In genomic region chr3:105365171-105365535, GRCh38 we compare ENCODE assay signal across 8 cellular contexts. TPM values are rescaled to one million over a fixed set of nuclear protein-coding genes. Genes with fewer than 3 reads are reported as not detected.
DNase-seq lines count a peak whose midpoint lies in the region; ATAC-seq and TF ChIP-seq lines count a peak whose summit lies in the region.

No MANE protein-coding gene starts in this region.

- peak; percentile 28 for DNase-seq in RPMI7951 (ENCODE audit: low read depth)
- DNase-seq in epithelial cell of proximal tubule (ENCODE audit: low read depth), result no peak
- no peak for DNase-seq in neuronal stem cell (ENCODE audit: low spot score)
- DNase-seq in islet precursor cell, result no peak
- no peak for DNase-seq in DMS153 treated with DMSO at 0.1 percent for 48 hours (lab: John Stamatoyannopoulos, UW; ENCODE audit: unreplicated experiment)

- H2BK120ac ChIP-seq in neuronal stem cell (ENCODE audit: low read depth, low read length), result no peak overlapping the region

- no CpG with 5 or more reads among the region's 1 CpG for WGBS in neuronal stem cell (ENCODE audit: extremely low coverage in 2 of 2, insufficient read length in 2 of 2, insufficient replicate concordance in 1 of 2), 2 donors

- H4K20me1 ChIP-seq in DOHH2 (ENCODE audit: control insufficient read depth, insufficient read depth, low read depth, low read length), result no peaks in the 10 kb centered on the region

- H3K4me3 ChIP-seq in DOHH2 (ENCODE audit: low read length), result peak overlapping the region; percentile 86; the same call in 1 of the 2 replicates
- peak overlapping the region; percentile 87 for H3K4me3 ChIP-seq in epithelial cell of proximal tubule (ENCODE audit: low read depth, low read length)
- H3K4me3 ChIP-seq in neuronal stem cell (ENCODE audit: low read length in 2 of 2), result peak overlapping the region in 1 of 2 donors; percentile 65

- H3K18ac ChIP-seq in neuronal stem cell (ENCODE audit: low read length), result no peak overlapping the region

- H3K27ac ChIP-seq in DOHH2 (ENCODE audit: low read depth, low read length) (no peak overlapping the region), neuronal stem cell (replicated peaks; ENCODE audit: low read length) (no peak overlapping the region)

- H3K4me2 ChIP-seq in DOHH2 (ENCODE audit: low read length) (peak overlapping the region; percentile 99; the same call in 1 of the 2 replicates), neuronal stem cell (ENCODE audit: insufficient read depth, low read length, poor library complexity, severe bottlenecking) (no peak overlapping the region)

- no peak overlapping the region for H3K23ac ChIP-seq in neuronal stem cell (ENCODE audit: low read depth, low read length, poor library complexity)

- peaks cover 24% of the 10 kb centered on the region for H3F3A ChIP-seq in DOHH2 (ENCODE audit: control insufficient read depth, insufficient read depth)

- H3K14ac ChIP-seq in neuronal stem cell (ENCODE audit: low read length), result no peak overlapping the region

- no peaks in the 10 kb centered on the region for H3K9me3 ChIP-seq in DOHH2 (ENCODE audit: control insufficient read depth, insufficient read depth, low read length)
- no peaks in the 10 kb centered on the region for H3K9me3 ChIP-seq in neuronal stem cell (replicated peaks in 1 of 2; ENCODE audit: control insufficient read depth in 2 of 2, insufficient read depth in 1 of 2, low read depth in 1 of 2, low read length in 2 of 2)

- H3K79me1 ChIP-seq in neuronal stem cell (ENCODE audit: low read depth, low read length), result no peaks in the 10 kb centered on the region

- H4K8ac ChIP-seq in neuronal stem cell (ENCODE audit: low read depth, low read length), result no peak overlapping the region

- no peaks in the 10 kb centered on the region for H3K9me2 ChIP-seq in DOHH2 (replicated peaks; ENCODE audit: control insufficient read depth, low read length)

- H3K36me3 ChIP-seq in DOHH2 (ENCODE audit: control insufficient read depth, low read length) (no peaks in the 10 kb centered on the region; the same call in 1 of the 2 replicates), neuronal stem cell (replicated peaks in 1 of 2; ENCODE audit: control insufficient read depth in 2 of 2, insufficient read depth in 2 of 2, low read length in 2 of 2) (no peaks in the 10 kb centered on the region)

- no peak overlapping the region for H3K4ac ChIP-seq in neuronal stem cell (ENCODE audit: low read length)

- H3K9ac ChIP-seq in neuronal stem cell (ENCODE audit: low read depth, low read length, poor library complexity), result no peak overlapping the region

- H3K79me2 ChIP-seq in DOHH2 (ENCODE audit: control insufficient read depth, low read length), result peaks cover 18% of the 10 kb centered on the region

- peaks cover 16% of the 10 kb centered on the region for H3K4me1 ChIP-seq in DOHH2 (ENCODE audit: control insufficient read depth, low read length)
- H3K4me1 ChIP-seq in neuronal stem cell (ENCODE audit: control insufficient read depth in 2 of 2, insufficient read depth in 1 of 2, low read depth in 1 of 2, low read length in 2 of 2), result peaks cover 0 to 4% of the 10 kb centered on the region in 2 donors

- ATAC-seq in GM21529 (IDR thresholded peaks at IDR 0.05; ENCODE audit: unreplicated experiment) (no peak), HG03095 (IDR thresholded peaks at IDR 0.05; ENCODE audit: unreplicated experiment) (no peak)

- peak overlapping the region; percentile 90 for H2AFZ ChIP-seq in neuronal stem cell (ENCODE audit: low read length)

- H3K27me3 ChIP-seq in DOHH2 (ENCODE audit: control insufficient read depth, low read length) (peaks cover 7% of the 10 kb centered on the region), neuronal stem cell (ENCODE audit: control insufficient read depth in 3 of 3, insufficient read depth in 3 of 3, low read depth in 1 of 3, low read length in 3 of 3) (no peaks in the 10 kb centered on the region)

- H2AK5ac ChIP-seq in neuronal stem cell (ENCODE audit: low read depth, low read length), result no peak overlapping the region

- no peak overlapping the region for H2BK12ac ChIP-seq in neuronal stem cell (ENCODE audit: low read length)

- no peak overlapping the region for H2BK15ac ChIP-seq in neuronal stem cell (ENCODE audit: low read length)

- no peak for TF ChIP-seq CTCF in DOHH2 (IDR thresholded peaks at IDR 0.05; ENCODE audit: low read depth, low read length, poor library complexity, severe bottlenecking)
- TF ChIP-seq CTCF in epithelial cell of proximal tubule (conservative IDR thresholded peaks at IDR 0.05; ENCODE audit: low read depth, low read length), result no peak

- no peak overlapping the region for H4K91ac ChIP-seq in neuronal stem cell (ENCODE audit: low read depth, low read length, poor library complexity)

- no peak overlapping the region for H2BK5ac ChIP-seq in neuronal stem cell (ENCODE audit: low read length)

RNA-seq across cellular contexts. Expression of gene ALCAM, which starts 1.6 kb away (rescaled TPM):
- 89.3 and 104 TPM in 2 replicates for total RNA-seq in RPMI7951 (2014; rRNA removed; shearing (Covaris generic))
- total RNA-seq in epithelial cell of proximal tubule, result 121 and 166 TPM in 2 replicates
- polyA plus RNA-seq in neuronal stem cell (2013, experiment 1 of 2), result 20.9 TPM
- polyA plus RNA-seq in neuronal stem cell (2013, experiment 2 of 2), result 20.1 TPM
